In the genomic region with DNA sequence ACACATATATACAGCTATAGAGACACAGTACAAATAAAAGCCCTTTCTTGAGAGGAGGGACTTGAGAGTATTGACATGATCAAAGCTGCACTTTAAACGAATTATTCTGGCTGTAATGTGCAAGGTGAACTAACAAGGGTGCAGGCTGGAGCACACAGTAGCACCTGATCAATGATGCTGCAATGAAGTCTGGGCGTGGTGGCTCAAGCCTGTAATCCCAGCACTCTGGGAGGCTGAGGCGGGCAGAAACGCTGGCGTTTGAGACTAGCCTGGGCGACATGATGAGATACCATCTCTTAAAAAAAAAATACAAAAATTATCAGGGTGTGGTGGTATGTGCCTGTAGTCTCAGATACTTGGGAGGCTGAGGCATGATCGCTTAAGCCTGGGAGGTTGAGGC, we compare ENCODE assay signal across 25 cellular contexts.
"Had no signal": no experiment of that assay in that cellular context is flagged by ENCODE, and none has a peak within 500 bp of the region (broad histone marks: within the 10 kb centered on the region; RNA-seq: fewer than 3 reads in every experiment).

No MANE protein-coding gene starts in this region.

- H3K27ac Mint-ChIP-seq: activated B cell treated with CpG ODN at 0.5 μM for 24 hours; activated CD4-positive, alpha-beta T cell treated with anti-CD3 and anti-CD28 coated beads, Interleukin-2, amount 10 ng/mL, durations not matched to agents 24 days and 14 days; activated CD8-positive, alpha-beta memory T cell treated with anti-CD3 and anti-CD28 coated beads, Interleukin-2, amount 10 ng/mL, durations not matched to agents 7 days and 5 days; activated naive CD8-positive, alpha-beta T cell; activated T-cell treated with anti-CD3 and anti-CD28 coated beads, Interleukin-2, amount 50 U/mL, for 24 hours; activated T-helper 1 cell treated with anti-CD3 and anti-CD28 coated beads, Interleukin-12 subunit alpha, Interleukin-12 subunit beta, Interleukin-2, Interleukin-4 antibody, amounts not matched to agents 30 ng/mL and 10 ng/mL and 1 ng/mL, durations not matched to agents 14 hours and 24 hours and 36 hours; brain had no signal

- ATAC-seq: activated CD8-positive, alpha-beta memory T cell treated with anti-CD3 and anti-CD28 coated beads, Interleukin-2, amount 10 ng/mL, durations not matched to agents 7 days and 5 days had no signal

- H3K4me3 Mint-ChIP-seq: activated B cell treated with CpG ODN at 0.5 μM for 24 hours; activated CD4-positive, alpha-beta T cell treated with anti-CD3 and anti-CD28 coated beads, Interleukin-2, amount 10 ng/mL, durations not matched to agents 24 days and 14 days; activated CD8-positive, alpha-beta memory T cell treated with anti-CD3 and anti-CD28 coated beads, Interleukin-2, amount 10 ng/mL, durations not matched to agents 7 days and 5 days; activated naive CD8-positive, alpha-beta T cell; activated T-cell treated with anti-CD3 and anti-CD28 coated beads, Interleukin-2, amount 50 U/mL, for 24 hours; activated T-helper 1 cell treated with anti-CD3 and anti-CD28 coated beads, Interleukin-12 subunit alpha, Interleukin-12 subunit beta, Interleukin-2, Interleukin-4 antibody, amounts not matched to agents 30 ng/mL and 10 ng/mL and 1 ng/mL, durations not matched to agents 14 hours and 24 hours and 36 hours; brain; central memory CD8-positive, alpha-beta T cell had no signal

- H3K9me3 Mint-ChIP-seq: activated B cell treated with CpG ODN at 0.5 μM for 24 hours; activated CD4-positive, alpha-beta T cell treated with anti-CD3 and anti-CD28 coated beads, Interleukin-2, amount 10 ng/mL, durations not matched to agents 24 days and 14 days; activated T-cell treated with anti-CD3 and anti-CD28 coated beads, Interleukin-2, amount 50 U/mL, for 24 hours; activated T-helper 1 cell treated with anti-CD3 and anti-CD28 coated beads, Interleukin-12 subunit alpha, Interleukin-12 subunit beta, Interleukin-2, Interleukin-4 antibody, amounts not matched to agents 30 ng/mL and 10 ng/mL and 1 ng/mL, durations not matched to agents 14 hours and 24 hours and 36 hours; brain; central memory CD8-positive, alpha-beta T cell had no signal

- DNase-seq: activated B cell treated with CpG ODN at 0.5 μM for 24 hours; activated CD4-positive, alpha-beta T cell treated with anti-CD3 and anti-CD28 coated beads for 1 hour; activated CD4-positive, alpha-beta T cell treated with anti-CD3 and anti-CD28 coated beads, Interleukin-2, amount 10 ng/mL, durations not matched to agents 24 days and 14 days; activated CD4-positive, alpha-beta T cell treated with anti-CD3 and anti-CD28 coated beads, Interleukin-2, amount 50 U/mL, for 48 hours; activated CD8-positive, alpha-beta memory T cell treated with anti-CD3 and anti-CD28 coated beads, Interleukin-2, amount 10 ng/mL, durations not matched to agents 7 days and 5 days; activated effector memory CD4-positive, alpha-beta T cell treated with Interleukin-2 at 50 U/mL for 16 hours; activated naive CD4-positive, alpha-beta T cell; activated T-cell treated with anti-CD3 and anti-CD28 coated beads, Interleukin-2, amount 50 U/mL, for 24 hours; amygdala; MM.1S; NCI-H1105; NCI-H1436; NCI-H1694 treated with DMSO at 0.1 percent for 48 hours; NCI-H2029 treated with DMSO at 0.1 percent for 48 hours; NCI-H2171; NCI-H2227 treated with DMSO at 0.1 percent for 48 hours; NCI-H510A; NCI-H526 treated with DMSO at 0.1 percent for 48 hours; SIG-M5; T-helper 2 cell; T1000 had no signal

- H3K36me3 Mint-ChIP-seq: activated CD8-positive, alpha-beta memory T cell treated with anti-CD3 and anti-CD28 coated beads, Interleukin-2, amount 10 ng/mL, durations not matched to agents 7 days and 5 days; activated naive CD8-positive, alpha-beta T cell; brain had no signal

- H3K4me1 Mint-ChIP-seq: activated CD4-positive, alpha-beta T cell treated with anti-CD3 and anti-CD28 coated beads, Interleukin-2, amount 10 ng/mL, durations not matched to agents 24 days and 14 days; activated CD8-positive, alpha-beta memory T cell treated with anti-CD3 and anti-CD28 coated beads, Interleukin-2, amount 10 ng/mL, durations not matched to agents 7 days and 5 days; central memory CD8-positive, alpha-beta T cell had no signal
